Comparison of ENCODE assay signal across 18 cellular contexts in the genomic region with DNA sequence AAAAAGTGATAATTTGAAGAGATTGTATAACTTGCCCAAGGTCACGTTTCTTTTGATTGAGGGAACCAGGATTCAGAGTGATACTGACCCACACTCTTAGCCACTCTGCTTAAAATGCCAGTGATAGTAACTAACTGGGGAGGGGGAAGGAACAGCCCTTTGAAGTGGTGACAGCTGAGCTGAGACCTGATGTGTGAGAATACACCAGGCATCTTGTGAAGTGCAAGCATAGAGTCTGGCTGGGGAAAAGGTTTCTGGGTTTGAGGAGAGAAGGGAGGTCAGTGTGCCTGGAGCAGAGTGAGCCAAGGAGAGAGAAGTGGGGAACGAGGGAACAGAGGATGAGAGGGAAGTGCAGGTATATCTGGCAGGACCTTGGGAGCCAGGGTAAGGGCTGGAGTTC. TPM values are rescaled to one million over a fixed set of nuclear protein-coding genes. Genes with fewer than 3 reads are reported as not detected.
A peak's percentile ranks its signal among the peaks of the same experiment; 100 is the strongest.
DNase-seq lines count a peak whose midpoint lies in the region; ATAC-seq and TF ChIP-seq lines count a peak whose summit lies in the region.
"Had no signal": no experiment of that assay in that cellular context is flagged by ENCODE, and none has a peak within 500 bp of the region (broad histone marks: within the 10 kb centered on the region; RNA-seq: fewer than 3 reads in every experiment).

No MANE protein-coding gene starts in this region.

- peaks cover 9% of the 10 kb centered on the region for H3K4me1 ChIP-seq in right cardiac atrium (ENCODE audit: control insufficient read depth, insufficient read depth, low read length)
- H3K4me1 ChIP-seq in psoas muscle = peaks cover 40% of the 10 kb centered on the region

- H3K27me3 ChIP-seq in right cardiac atrium (ENCODE audit: control insufficient read depth, insufficient read depth) (no peaks in the 10 kb centered on the region), psoas muscle (ENCODE audit: insufficient read depth in 3 of 3, low read length in 2 of 3) (no peaks in the 10 kb centered on the region)

- H3K4me3 ChIP-seq in right cardiac atrium (ENCODE audit: low read length) (no peak overlapping the region), psoas muscle (no peak overlapping the region)

- no peak for TF ChIP-seq CTCF in psoas muscle (IDR thresholded peaks at IDR 0.05)

- H3K9me3 ChIP-seq in right cardiac atrium (ENCODE audit: control insufficient read depth, low read length) = no peaks in the 10 kb centered on the region
- H3K9me3 ChIP-seq in psoas muscle = no peaks in the 10 kb centered on the region

- DNase-seq in activated naive CD4-positive, alpha-beta T cell treated with anti-CD3 and anti-CD28 coated beads, Interleukin-2, amount 50 U/mL, for 72 hours (ENCODE audit: low spot score in 2 of 2) = no peak
- no peak for DNase-seq in activated naive CD4-positive, alpha-beta T cell treated with anti-CD3 and anti-CD28 coated beads, Interleukin-2, amount 50 U/mL, for 16 hours
- DNase-seq in activated T-helper 1 cell treated with anti-CD3 and anti-CD28 coated beads, Interleukin-12 subunit alpha, Interleukin-12 subunit beta, Interleukin-2, Interleukin-4 antibody, amounts not matched to agents 30 ng/mL and 10 ng/mL and 1 ng/mL, durations not matched to agents 14 hours and 24 hours and 36 hours (ENCODE audit: low spot score) = no peak
- DNase-seq in right cardiac atrium (no peak), psoas muscle (no peak), kidney tubule cell (ENCODE audit: low spot score) (no peak), OCI-M1 (lab: John Stamatoyannopoulos, UW) (no peak)
- DNase-seq in stimulated activated effector memory CD8-positive, alpha-beta T cell treated with anti-CD3 and anti-CD28 coated beads, Interleukin-12 subunit alpha, Interleukin-12 subunit beta, amount 100 ng/mL, for 72 hours (ENCODE audit: low spot score in 2 of 2) = no peak
- DNase-seq: activated CD4-positive, CD25-positive, alpha-beta regulatory T cell; activated CD8-positive, alpha-beta memory T cell treated with anti-CD3 and anti-CD28 coated beads, Interleukin-2, amount 50 U/mL, for 48 hours; islet precursor cell; mesendoderm; NCI-H1694; NCI-H345; nucleus accumbens; stimulated activated CD4-positive, alpha-beta T cell treated with anti-CD3 and anti-CD28 coated beads, Interleukin-2, amount 100 ng/mL, for 24 hours; substantia nigra had no signal

- H3K27ac ChIP-seq in right cardiac atrium (ENCODE audit: low read length) = peak overlapping the region; percentile 29
- H3K27ac ChIP-seq in psoas muscle = no peak overlapping the region

- H3K36me3 Mint-ChIP-seq in activated naive CD4-positive, alpha-beta T cell treated with anti-CD3 and anti-CD28 coated beads, Interleukin-2, amount 50 U/mL, for 72 hours = peaks cover 9 to 22% of the 10 kb centered on the region in 2 donors
- H3K36me3 Mint-ChIP-seq in activated T-helper 1 cell treated with anti-CD3 and anti-CD28 coated beads, Interleukin-12 subunit alpha, Interleukin-12 subunit beta, Interleukin-2, Interleukin-4 antibody, amounts not matched to agents 30 ng/mL and 10 ng/mL and 1 ng/mL, durations not matched to agents 14 hours and 24 hours and 36 hours (ENCODE audit: low read depth) = peaks cover 19% of the 10 kb centered on the region
- peaks cover 32% of the 10 kb centered on the region for H3K36me3 Mint-ChIP-seq in stimulated activated effector memory CD8-positive, alpha-beta T cell treated with anti-CD3 and anti-CD28 coated beads, Interleukin-12 subunit alpha, Interleukin-12 subunit beta, amount 100 ng/mL, for 72 hours

- H3K4me3 Mint-ChIP-seq in activated T-helper 1 cell treated with anti-CD3 and anti-CD28 coated beads, Interleukin-12 subunit alpha, Interleukin-12 subunit beta, Interleukin-2, Interleukin-4 antibody, amounts not matched to agents 30 ng/mL and 10 ng/mL and 1 ng/mL, durations not matched to agents 14 hours and 24 hours and 36 hours = no peak overlapping the region
- no peak overlapping the region for H3K4me3 Mint-ChIP-seq in stimulated activated effector memory CD8-positive, alpha-beta T cell treated with anti-CD3 and anti-CD28 coated beads, Interleukin-12 subunit alpha, Interleukin-12 subunit beta, amount 100 ng/mL, for 72 hours

- peaks cover 74% of the 10 kb centered on the region for H3K4me1 Mint-ChIP-seq in activated T-helper 1 cell treated with anti-CD3 and anti-CD28 coated beads, Interleukin-12 subunit alpha, Interleukin-12 subunit beta, Interleukin-2, Interleukin-4 antibody, amounts not matched to agents 30 ng/mL and 10 ng/mL and 1 ng/mL, durations not matched to agents 14 hours and 24 hours and 36 hours (ENCODE audit: low read depth)
- peaks cover 73% of the 10 kb centered on the region for H3K4me1 Mint-ChIP-seq in stimulated activated effector memory CD8-positive, alpha-beta T cell treated with anti-CD3 and anti-CD28 coated beads, Interleukin-12 subunit alpha, Interleukin-12 subunit beta, amount 100 ng/mL, for 72 hours

- H3K27ac Mint-ChIP-seq in activated naive CD4-positive, alpha-beta T cell treated with anti-CD3 and anti-CD28 coated beads, Interleukin-2, amount 50 U/mL, for 72 hours = peak overlapping the region; percentile 0 to 66
- peak overlapping the region; percentile 70 for H3K27ac Mint-ChIP-seq in activated T-helper 1 cell treated with anti-CD3 and anti-CD28 coated beads, Interleukin-12 subunit alpha, Interleukin-12 subunit beta, Interleukin-2, Interleukin-4 antibody, amounts not matched to agents 30 ng/mL and 10 ng/mL and 1 ng/mL, durations not matched to agents 14 hours and 24 hours and 36 hours
- H3K27ac Mint-ChIP-seq in stimulated activated effector memory CD8-positive, alpha-beta T cell treated with anti-CD3 and anti-CD28 coated beads, Interleukin-12 subunit alpha, Interleukin-12 subunit beta, amount 100 ng/mL, for 72 hours = peak overlapping the region; percentile 63

- intact Hi-C loops in activated T-helper 1 cell treated with anti-CD3 and anti-CD28 coated beads, Interleukin-12 subunit alpha, Interleukin-12 subunit beta, Interleukin-2, Interleukin-4 antibody, amounts not matched to agents 30 ng/mL and 10 ng/mL and 1 ng/mL, durations not matched to agents 14 hours and 24 hours and 36 hours (cut with micrococcal nuclease) = no loop called here
- intact Hi-C loops in right cardiac atrium (cut with DNase I) (no loop called here), psoas muscle (cut with DNase I) (no loop called here)

- H3K36me3 ChIP-seq in psoas muscle (ENCODE audit: insufficient read depth in 1 of 2, low read depth in 1 of 2) = peaks cover 0 to 4% of the 10 kb centered on the region in 2 donors

- ATAC-seq in activated naive CD4-positive, alpha-beta T cell treated with anti-CD3 and anti-CD28 coated beads, Interleukin-2, amount 50 U/mL, for 72 hours = peak in 1 of 2 donors; percentile 50
- peak; percentile 32 to 65 for ATAC-seq in right cardiac atrium
- ATAC-seq in stimulated activated effector memory CD8-positive, alpha-beta T cell treated with anti-CD3 and anti-CD28 coated beads, Interleukin-12 subunit alpha, Interleukin-12 subunit beta, amount 100 ng/mL, for 72 hours = no peak
- no peak for ATAC-seq in psoas muscle

- 62% methylated on average over 2 of the region's 2 CpGs for WGBS in right cardiac atrium
- 79 to 87% (median 81%) methylated on average over 2 of the region's 2 CpGs for WGBS in psoas muscle, 3 donors

- no peaks in the 10 kb centered on the region for H3K9me3 Mint-ChIP-seq in activated naive CD4-positive, alpha-beta T cell treated with anti-CD3 and anti-CD28 coated beads, Interleukin-2, amount 50 U/mL, for 72 hours
- H3K9me3 Mint-ChIP-seq in activated T-helper 1 cell treated with anti-CD3 and anti-CD28 coated beads, Interleukin-12 subunit alpha, Interleukin-12 subunit beta, Interleukin-2, Interleukin-4 antibody, amounts not matched to agents 30 ng/mL and 10 ng/mL and 1 ng/mL, durations not matched to agents 14 hours and 24 hours and 36 hours = no peaks in the 10 kb centered on the region
- no peaks in the 10 kb centered on the region for H3K9me3 Mint-ChIP-seq in stimulated activated effector memory CD8-positive, alpha-beta T cell treated with anti-CD3 and anti-CD28 coated beads, Interleukin-12 subunit alpha, Interleukin-12 subunit beta, amount 100 ng/mL, for 72 hours

- no peaks in the 10 kb centered on the region for H3K27me3 Mint-ChIP-seq in activated T-helper 1 cell treated with anti-CD3 and anti-CD28 coated beads, Interleukin-12 subunit alpha, Interleukin-12 subunit beta, Interleukin-2, Interleukin-4 antibody, amounts not matched to agents 30 ng/mL and 10 ng/mL and 1 ng/mL, durations not matched to agents 14 hours and 24 hours and 36 hours (ENCODE audit: insufficient read depth)

RNA-seq across cellular contexts. Expression of a gene that starts 35.4 kb away (rescaled TPM):
- not detected for total RNA-seq in activated naive CD4-positive, alpha-beta T cell treated with anti-CD3 and anti-CD28 coated beads, Interleukin-2, amount 50 U/mL, for 72 hours
- not detected in 2 replicates for total RNA-seq in activated T-helper 1 cell treated with anti-CD3 and anti-CD28 coated beads, Interleukin-12 subunit alpha, Interleukin-12 subunit beta, Interleukin-2, Interleukin-4 antibody, amounts not matched to agents 30 ng/mL and 10 ng/mL and 1 ng/mL, durations not matched to agents 14 hours and 24 hours and 36 hours
- total RNA-seq in right cardiac atrium = not detected
- polyA plus RNA-seq in right cardiac atrium = not detected
- not detected for total RNA-seq in psoas muscle
- not detected for polyA plus RNA-seq in psoas muscle
- total RNA-seq: M059J had no signal

Comparison
In these comparisons a context has a peak if more than half of its experiments do, and no peak if none do; other contexts are left out.
1. ATAC-seq: peak in right cardiac atrium (2 of 2); none in stimulated activated effector memory CD8-positive, alpha-beta T cell treated with anti-CD3 and anti-CD28 coated beads, Interleukin-12 subunit alpha, Interleukin-12 subunit beta, amount 100 ng/mL, for 72 hours (single experiment) and psoas muscle (0 of 4).
2. Peak in every context shown above with its lines, with median percentiles within 50 percentile points of each other: H3K27ac Mint-ChIP-seq.